8 cellular contexts compared by ENCODE assay signal in genomic region chr7:50826371-50827172, GRCh38. TPM values are rescaled to one million over a fixed set of nuclear protein-coding genes. Genes with fewer than 3 reads are reported as not detected.
DNase-seq lines count a peak whose midpoint lies in the region; ATAC-seq and TF ChIP-seq lines count a peak whose summit lies in the region.

No MANE protein-coding gene starts in this region.

- no peaks in the 10 kb centered on the region for H3K9me2 ChIP-seq in PC-3 (replicated peaks; ENCODE audit: low read length)

- no peak for DNase-seq in DND-41
- peak; percentile 96 for DNase-seq in PC-3
- DNase-seq in amniotic stem cell (lab: John Stamatoyannopoulos, UW) = peak; percentile 48
- no peak for DNase-seq in natural killer cell treated with Interleukin-12 subunit alpha and Interleukin-12 subunit beta and Interleukin-15 and Interleukin-18, amount 100 ng/mL, for 72 hours (ENCODE audit: low spot score)
- no peak for DNase-seq in pons (ENCODE audit: low spot score)
- no peak for DNase-seq in GM13977 (ENCODE audit: low spot score)

- peaks cover 3% of the 10 kb centered on the region for H3K27me3 ChIP-seq in DND-41 (ENCODE audit: insufficient read depth, low read length, poor library complexity)
- H3K27me3 ChIP-seq in PC-3 (ENCODE audit: low read length) = no peaks in the 10 kb centered on the region

- in situ Hi-C loops in GM13977 (cut with MboI; ENCODE audit: low pct_unique_long_range_greater_than_20kb, low sequenced_read_pairs, unreplicated experiment) = no loop called here

- no peaks in the 10 kb centered on the region for H3K9me3 Mint-ChIP-seq in natural killer cell treated with Interleukin-12 subunit alpha and Interleukin-12 subunit beta and Interleukin-15 and Interleukin-18, amount 100 ng/mL, for 72 hours

- H3K9ac ChIP-seq in DND-41 (ENCODE audit: low read depth, low read length) (no peak overlapping the region), PC-3 (ENCODE audit: low read length) (peak overlapping the region; percentile 78)

- H3K4me3 Mint-ChIP-seq in natural killer cell treated with Interleukin-12 subunit alpha and Interleukin-12 subunit beta and Interleukin-15 and Interleukin-18, amount 100 ng/mL, for 72 hours = no peak overlapping the region

- no peak overlapping the region for H3K27ac ChIP-seq in DND-41 (ENCODE audit: low read length)
- H3K27ac ChIP-seq in PC-3 (ENCODE audit: low read length) = peak overlapping the region; percentile 98

- H3K4me1 Mint-ChIP-seq in natural killer cell treated with Interleukin-12 subunit alpha and Interleukin-12 subunit beta and Interleukin-15 and Interleukin-18, amount 100 ng/mL, for 72 hours (ENCODE audit: low read depth in 2 of 2) = peaks cover 5 to 7% of the 10 kb centered on the region in 2 donors

- peaks cover 8 to 27% of the 10 kb centered on the region in 2 donors for H3K27me3 Mint-ChIP-seq in natural killer cell treated with Interleukin-12 subunit alpha and Interleukin-12 subunit beta and Interleukin-15 and Interleukin-18, amount 100 ng/mL, for 72 hours

- no peak overlapping the region for H2AFZ ChIP-seq in DND-41 (ENCODE audit: low read depth, low read length)
- H2AFZ ChIP-seq in PC-3 (ENCODE audit: low read length) = no peak overlapping the region

- H3K36me3 Mint-ChIP-seq in natural killer cell treated with Interleukin-12 subunit alpha and Interleukin-12 subunit beta and Interleukin-15 and Interleukin-18, amount 100 ng/mL, for 72 hours = no peaks in the 10 kb centered on the region

- no peaks in the 10 kb centered on the region for H3K4me1 ChIP-seq in DND-41 (ENCODE audit: insufficient read depth, low read length)
- peaks cover 58% of the 10 kb centered on the region for H3K4me1 ChIP-seq in PC-3 (ENCODE audit: insufficient read depth, low read length)

- no peak overlapping the region for H3K4me3 ChIP-seq in DND-41 (ENCODE audit: low read depth in 1 of 2, low read length in 2 of 2)
- no peak overlapping the region for H3K4me3 ChIP-seq in PC-3 (ENCODE audit: low read length)

- intact Hi-C loops in PC-3 (cut with micrococcal nuclease) = loop anchor here (2.0 to 5.0 kb wide), 2 partner anchors 136 to 240 kb away; no protein-coding TSS in a partner anchor

- H3K36me3 ChIP-seq in DND-41 (ENCODE audit: insufficient read depth, low read length) (no peaks in the 10 kb centered on the region), PC-3 (ENCODE audit: low read depth, low read length) (no peaks in the 10 kb centered on the region)

- peak; percentile 44; the same call in 2 of the 3 replicates for ATAC-seq in DND-41 (ENCODE audit: insufficient read depth, low read depth)
- peak; percentile 93 for ATAC-seq in PC-3
- peak; percentile 73 to 75 for ATAC-seq in natural killer cell treated with Interleukin-12 subunit alpha and Interleukin-12 subunit beta and Interleukin-15 and Interleukin-18, amount 100 ng/mL, for 72 hours
- ATAC-seq in HG03342 (IDR thresholded peaks at IDR 0.05; ENCODE audit: unreplicated experiment) = no peak
- no peak for ATAC-seq in HG03039 (IDR thresholded peaks at IDR 0.05; ENCODE audit: unreplicated experiment)

- H3K9me3 ChIP-seq in DND-41 (ENCODE audit: insufficient read depth, low read length, severe bottlenecking) = no peaks in the 10 kb centered on the region
- H3K9me3 ChIP-seq in PC-3 (ENCODE audit: low read length) = no peaks in the 10 kb centered on the region

- no peak overlapping the region for H3K27ac Mint-ChIP-seq in natural killer cell treated with Interleukin-12 subunit alpha and Interleukin-12 subunit beta and Interleukin-15 and Interleukin-18, amount 100 ng/mL, for 72 hours

- CTCF ChIA-PET in PC-3 (lab: Charles Lee) = no interaction called here

- no peaks in the 10 kb centered on the region for H3F3A ChIP-seq in PC-3 (ENCODE audit: low read length, unreplicated experiment)

- H3K79me2 ChIP-seq in DND-41 (ENCODE audit: insufficient read depth, low read length) = no peaks in the 10 kb centered on the region
- no peaks in the 10 kb centered on the region for H3K79me2 ChIP-seq in PC-3 (ENCODE audit: low read length)

- H4K20me1 ChIP-seq in DND-41 (ENCODE audit: insufficient read depth, low read length) = no peaks in the 10 kb centered on the region
- H4K20me1 ChIP-seq in PC-3 (ENCODE audit: low read length) = no peaks in the 10 kb centered on the region

- TF ChIP-seq CTCF in DND-41 (IDR thresholded peaks at IDR 0.05; ENCODE audit: borderline replicate concordance, extremely low read depth, low read length, poor library complexity, severe bottlenecking) = no peak
- no peak for TF ChIP-seq CTCF in PC-3 (conservative IDR thresholded peaks at IDR 0.05; ENCODE audit: low read depth, low read length)
- no peak for TF ChIP-seq CTCF in GM13977 (IDR thresholded peaks at IDR 0.05; ENCODE audit: extremely low read depth, insufficient read depth, missing control alignments)

- BruUV-seq in PC-3 (replicated peaks; lab: Mats Ljungman, UMichigan) = TSS peak; percentile 64

- H3K4me2 ChIP-seq in DND-41 (ENCODE audit: insufficient read depth, low read length) (no peak overlapping the region), PC-3 (ENCODE audit: low read length) (peak overlapping the region; percentile 59)

- POLR2A ChIA-PET in PC-3 (lab: Charles Lee; ENCODE audit: unreplicated experiment) = no interaction called here

RNA-seq across cellular contexts. Expression of gene GRB10, which starts 43.9 kb away (rescaled TPM):
- total RNA-seq in PC-3 (2014; rRNA removed) = 61.3 and 89.8 TPM in 2 replicates
- total RNA-seq in natural killer cell treated with Interleukin-12 subunit alpha and Interleukin-12 subunit beta and Interleukin-15 and Interleukin-18, amount 100 ng/mL, for 72 hours = 1 to 10 TPM in 1 of 2 donors, under 1 TPM in 1; 0.48 to 2.5 TPM

Comparison
In these comparisons a context has a peak if more than half of its experiments do, and no peak if none do; other contexts are left out.
1. ATAC-seq: peak in DND-41 (single experiment), PC-3 (single experiment) and natural killer cell treated with Interleukin-12 subunit alpha and Interleukin-12 subunit beta and Interleukin-15 and Interleukin-18, amount 100 ng/mL, for 72 hours (2 of 2); none in HG03342 (single experiment) and HG03039 (single experiment).
2. DNase-seq: peak in PC-3 (single experiment) and amniotic stem cell (single experiment); none in DND-41 (single experiment), natural killer cell treated with Interleukin-12 subunit alpha and Interleukin-12 subunit beta and Interleukin-15 and Interleukin-18, amount 100 ng/mL, for 72 hours (single experiment), pons (single experiment) and GM13977 (single experiment).
3. RNA of gene GRB10, which starts 43.9 kb away (total RNA-seq): 61.3 to 89.8 TPM in PC-3; 0.48 to 2.5 TPM in natural killer cell treated with Interleukin-12 subunit alpha and Interleukin-12 subunit beta and Interleukin-15 and Interleukin-18, amount 100 ng/mL, for 72 hours; every median in the first group is over 10 times any median in the second.